Comparison of ENCODE assay signal across 10 cellular contexts in the genomic region with DNA sequence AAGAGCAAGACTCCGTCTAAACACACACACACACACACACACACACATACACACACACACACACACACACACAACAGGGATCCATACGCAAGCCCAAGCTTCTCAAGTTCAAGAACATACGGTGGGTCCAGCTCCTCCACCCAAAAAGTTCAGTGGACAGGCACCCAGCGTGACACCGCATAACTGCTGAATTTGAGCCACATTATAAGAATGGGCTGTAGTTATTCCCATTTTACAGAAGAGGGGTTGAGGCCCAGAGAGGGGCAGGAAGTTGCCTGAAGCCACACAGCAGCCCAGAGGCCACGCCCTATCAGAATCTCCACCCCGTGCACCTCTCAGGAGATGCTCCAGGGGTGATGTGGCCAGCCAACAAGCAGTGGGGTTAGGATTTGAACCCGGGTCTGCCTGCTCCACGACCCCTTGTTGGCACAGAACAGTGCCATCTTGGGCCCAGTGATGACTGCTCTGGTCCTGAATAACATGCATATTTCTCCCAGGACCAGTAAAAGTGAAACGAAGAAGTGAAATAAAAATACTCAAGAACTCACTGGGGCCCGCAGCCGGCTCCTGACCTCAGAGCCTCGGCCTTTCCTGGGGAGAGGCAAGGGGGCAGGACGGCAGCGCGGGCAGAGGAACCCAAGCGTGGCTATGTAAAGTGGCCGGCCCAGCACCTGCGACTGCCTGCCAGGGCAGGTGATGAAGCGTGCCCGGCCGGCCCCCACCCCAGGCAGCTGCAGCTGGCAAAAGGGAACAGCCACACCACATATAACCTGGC.
DNase-seq lines count a peak whose midpoint lies in the region; ATAC-seq and TF ChIP-seq lines count a peak whose summit lies in the region.
"Had no signal": no experiment of that assay in that cellular context is flagged by ENCODE, and none has a peak within 500 bp of the region (broad histone marks: within the 10 kb centered on the region; RNA-seq: fewer than 3 reads in every experiment).

No MANE protein-coding gene starts in this region.

- peak overlapping the region; percentile 82 to 87 for H3K27ac ChIP-seq in coronary artery
- H3K27ac ChIP-seq: epithelial cell of prostate had no signal

- H3K4me1 Mint-ChIP-seq in stimulated activated naive CD8-positive, alpha-beta T cell treated with anti-CD3 and anti-CD28 coated beads, Interleukin-15, Interleukin-2, amounts not matched to agents 100 ng/mL and 50 ng/mL, for 24 hours (ENCODE audit: low read depth) = peaks cover 48% of the 10 kb centered on the region

- no peak for TF ChIP-seq CTCF in coronary artery (IDR thresholded peaks at IDR 0.05)

- no peaks in the 10 kb centered on the region for H3K36me3 Mint-ChIP-seq in stimulated activated naive CD8-positive, alpha-beta T cell treated with anti-CD3 and anti-CD28 coated beads, Interleukin-15, Interleukin-2, amounts not matched to agents 100 ng/mL and 50 ng/mL, for 24 hours (ENCODE audit: low read depth)

- ATAC-seq in HG03097 (IDR thresholded peaks at IDR 0.05; ENCODE audit: low FRiP score, unreplicated experiment) = peak; percentile 65
- no peak for ATAC-seq in HG02588 (IDR thresholded peaks at IDR 0.05; ENCODE audit: unreplicated experiment)

- H3K27ac Mint-ChIP-seq in stimulated activated naive CD8-positive, alpha-beta T cell treated with anti-CD3 and anti-CD28 coated beads, Interleukin-15, Interleukin-2, amounts not matched to agents 100 ng/mL and 50 ng/mL, for 24 hours = peak overlapping the region; percentile 59

- no peaks in the 10 kb centered on the region for H3K9me3 Mint-ChIP-seq in stimulated activated naive CD8-positive, alpha-beta T cell treated with anti-CD3 and anti-CD28 coated beads, Interleukin-15, Interleukin-2, amounts not matched to agents 100 ng/mL and 50 ng/mL, for 24 hours

- no peaks in the 10 kb centered on the region for H3K27me3 Mint-ChIP-seq in stimulated activated naive CD8-positive, alpha-beta T cell treated with anti-CD3 and anti-CD28 coated beads, Interleukin-15, Interleukin-2, amounts not matched to agents 100 ng/mL and 50 ng/mL, for 24 hours

- H3K4me3 ChIP-seq in coronary artery = no peak overlapping the region

- peak; percentile 16 for DNase-seq in NCI-H2107 treated with DMSO at 0.1 percent for 48 hours (lab: John Stamatoyannopoulos, UW; ENCODE audit: unreplicated experiment)
- no peak for DNase-seq in NCI-H2107 (lab: John Stamatoyannopoulos, UW)
- DNase-seq in coronary artery (ENCODE audit: low spot score) = no peak
- no peak for DNase-seq in HK-2 (ENCODE audit: unreplicated experiment)
- no peak for DNase-seq in dermis blood vessel endothelial cell
- DNase-seq: NCI-H2081 treated with DMSO at 0.1 percent for 48 hours had no signal

- no peak overlapping the region for H3K4me3 Mint-ChIP-seq in stimulated activated naive CD8-positive, alpha-beta T cell treated with anti-CD3 and anti-CD28 coated beads, Interleukin-15, Interleukin-2, amounts not matched to agents 100 ng/mL and 50 ng/mL, for 24 hours
